14 cellular contexts compared by ENCODE assay signal in genomic region chr1:8205771-8206170, GRCh38.
"Had no signal": no experiment of that assay in that cellular context is flagged by ENCODE, and none has a peak within 500 bp of the region (broad histone marks: within the 10 kb centered on the region; RNA-seq: fewer than 3 reads in every experiment).

No MANE protein-coding gene starts in this region.

- H3K36me3 ChIP-seq: ascending aorta, esophagus squamous epithelium, heart right ventricle, suprapubic skin had no signal

- H3K27ac ChIP-seq: heart right ventricle, suprapubic skin had no signal

- H3K9me3 Mint-ChIP-seq: activated naive CD8-positive, alpha-beta T cell treated with anti-CD3 and anti-CD28 coated beads for 36 hours; naive B cell; stimulated activated naive B cell treated with anti-CD40 and anti-IgM and Interleukin-4, amounts not matched to agents 10 μg/mL and 1 μg/mL and 100 μg/mL, for 72 hours; T-helper 2 cell treated with Interferon-gamma antibody and Interleukin-4, amounts not matched to agents 5 μg/mL and 100 μg/mL, for 36 hours had no signal

- H3K36me3 Mint-ChIP-seq: activated naive CD8-positive, alpha-beta T cell treated with anti-CD3 and anti-CD28 coated beads for 36 hours; naive B cell; stimulated activated naive B cell treated with anti-CD40 and anti-IgM and Interleukin-4, amounts not matched to agents 10 μg/mL and 1 μg/mL and 100 μg/mL, for 72 hours had no signal

- H3K4me1 Mint-ChIP-seq: stimulated activated naive B cell treated with anti-CD40 and anti-IgM and Interleukin-4, amounts not matched to agents 10 μg/mL and 1 μg/mL and 100 μg/mL, for 72 hours had no signal

- DNase-seq: activated CD4-positive, alpha-beta T cell treated with anti-CD3 and anti-CD28 coated beads, Interleukin-2, amount 50 U/mL, for 48 hours; activated gamma-delta T cell treated with Interleukin-2 at 50 U/mL for 16 hours; activated naive CD8-positive, alpha-beta T cell treated with anti-CD3 and anti-CD28 coated beads for 36 hours; activated T-cell treated with anti-CD3 and anti-CD28 coated beads, Interleukin-2, amount 50 U/mL, for 48 hours; esophagus squamous epithelium; heart right ventricle; kidney; naive B cell; stimulated activated CD4-positive, alpha-beta T cell treated with anti-CD3 and anti-CD28 coated beads, Interleukin-1b, Interleukin-23, amount 100 ng/mL, for 48 hours; stimulated activated naive B cell treated with anti-CD40 and anti-IgM and Interleukin-4, amounts not matched to agents 10 μg/mL and 1 μg/mL and 100 μg/mL, for 72 hours had no signal

- H3K4me3 Mint-ChIP-seq: activated naive CD8-positive, alpha-beta T cell treated with anti-CD3 and anti-CD28 coated beads for 36 hours; stimulated activated naive B cell treated with anti-CD40 and anti-IgM and Interleukin-4, amounts not matched to agents 10 μg/mL and 1 μg/mL and 100 μg/mL, for 72 hours; T-helper 2 cell treated with Interferon-gamma antibody and Interleukin-4, amounts not matched to agents 5 μg/mL and 100 μg/mL, for 36 hours had no signal

- H3K9me3 ChIP-seq: ascending aorta, esophagus squamous epithelium, heart right ventricle, suprapubic skin had no signal

- H3K27me3 ChIP-seq: ascending aorta, suprapubic skin had no signal

- ATAC-seq: heart right ventricle; right cardiac atrium; stimulated activated naive B cell treated with anti-CD40 and anti-IgM and Interleukin-4, amounts not matched to agents 10 μg/mL and 1 μg/mL and 100 μg/mL, for 72 hours had no signal

- H3K27ac Mint-ChIP-seq: activated naive CD8-positive, alpha-beta T cell treated with anti-CD3 and anti-CD28 coated beads for 36 hours; stimulated activated naive B cell treated with anti-CD40 and anti-IgM and Interleukin-4, amounts not matched to agents 10 μg/mL and 1 μg/mL and 100 μg/mL, for 72 hours; T-helper 2 cell treated with Interferon-gamma antibody and Interleukin-4, amounts not matched to agents 5 μg/mL and 100 μg/mL, for 36 hours had no signal

- H3K4me3 ChIP-seq: ascending aorta, esophagus squamous epithelium, heart right ventricle, suprapubic skin had no signal
